ENCODE assay signal across 1 cellular context in genomic region chr14:71497645-71498086, GRCh38.
TF ChIP-seq lines count a peak whose summit lies in the region.

No MANE protein-coding gene starts in this region.

TF ChIP-seq in GM12878, 131 proteins besides CTCF, POLR2A, EP300 and RAD21 (continued from another document and continues in another):
- no peak for TF ChIP-seq BCLAF1 (IDR thresholded peaks at IDR 0.05)
- TF ChIP-seq SIX5 (IDR thresholded peaks at IDR 0.05; ENCODE audit: low read depth, low read length, severe bottlenecking): no peak
- TF ChIP-seq ZSCAN29 (IDR thresholded peaks at IDR 0.05): no peak; the same call in 1 of the 2 replicates
- TF ChIP-seq ELK1 (IDR thresholded peaks at IDR 0.05; ENCODE audit: low read depth, low read length): no peak
- TF ChIP-seq STAT3 (IDR thresholded peaks at IDR 0.05; ENCODE audit: low read depth, low read length): peak; percentile 97
- peak; percentile 91 for TF ChIP-seq NBN (IDR thresholded peaks at IDR 0.05)
- TF ChIP-seq MEF2A (IDR thresholded peaks at IDR 0.05; ENCODE audit: insufficient read depth, low read depth, low read length): no peak
- TF ChIP-seq BACH1 (IDR thresholded peaks at IDR 0.05; ENCODE audit: borderline replicate concordance): peak; percentile 98
- TF ChIP-seq ASH2L (IDR thresholded peaks at IDR 0.05; ENCODE audit: borderline replicate concordance, low read depth): no peak
- peak; percentile 85 for TF ChIP-seq BMI1 (IDR thresholded peaks at IDR 0.05; ENCODE audit: borderline replicate concordance)
- TF ChIP-seq ZNF592 (IDR thresholded peaks at IDR 0.05): no peak
- TF ChIP-seq HSF1 (IDR thresholded peaks at IDR 0.05; ENCODE audit: low read depth, low read length): no peak
- no peak for TF ChIP-seq USF1 (IDR thresholded peaks at IDR 0.05; ENCODE audit: borderline replicate concordance, extremely low read length, insufficient read depth, low read depth, low read length)
- peak; percentile 96 for TF ChIP-seq RELB (IDR thresholded peaks at IDR 0.05; ENCODE audit: low read depth)
- TF ChIP-seq ZZZ3 (IDR thresholded peaks at IDR 0.05; ENCODE audit: control insufficient read depth, insufficient read length, low read depth): no peak
- TF ChIP-seq ZNF687 (IDR thresholded peaks at IDR 0.05): no peak; the same call in 1 of the 2 replicates
- no peak for TF ChIP-seq NRF1 (conservative IDR thresholded peaks at IDR 0.05; ENCODE audit: low read depth, low read length)
- no peak for TF ChIP-seq RB1 (IDR thresholded peaks at IDR 0.05; ENCODE audit: borderline replicate concordance)
- no peak for TF ChIP-seq NFYA (IDR thresholded peaks at IDR 0.05; ENCODE audit: borderline replicate concordance, low read depth, low read length)
- peak; percentile 97 for TF ChIP-seq EED (IDR thresholded peaks at IDR 0.05; ENCODE audit: low read depth)
- no peak for TF ChIP-seq SUZ12 (IDR thresholded peaks at IDR 0.05; ENCODE audit: unreplicated experiment)
- no peak for TF ChIP-seq ZBTB33 (IDR thresholded peaks at IDR 0.05)
- peak; percentile 66; the same call in 1 of the 2 replicates for TF ChIP-seq RCOR1 (conservative IDR thresholded peaks at IDR 0.05; ENCODE audit: low read depth, low read length)
- TF ChIP-seq TCF7 (IDR thresholded peaks at IDR 0.05; ENCODE audit: borderline replicate concordance): no peak
- TF ChIP-seq CHD4 (IDR thresholded peaks at IDR 0.05): no peak
- TF ChIP-seq ZBTB4 (CRISPR knock-in tag; IDR thresholded peaks at IDR 0.05): no peak
- no peak for TF ChIP-seq MAX (IDR thresholded peaks at IDR 0.05; ENCODE audit: low read depth, low read length)
- no peak for TF ChIP-seq WRNIP1 (IDR thresholded peaks at IDR 0.05; ENCODE audit: borderline replicate concordance, low read depth, low read length)
- TF ChIP-seq ZNF217 (IDR thresholded peaks at IDR 0.05): no peak; the same call in none of the 2 replicates
- no peak for TF ChIP-seq NFXL1 (IDR thresholded peaks at IDR 0.05; ENCODE audit: borderline replicate concordance)
- peak; percentile 93; the same call in 2 of the 3 replicates for TF ChIP-seq POU2F2 (IDR thresholded peaks at IDR 0.05; ENCODE audit: borderline replicate concordance, low read depth, low read length)
- TF ChIP-seq ZNF384 (IDR thresholded peaks at IDR 0.05; ENCODE audit: borderline replicate concordance, low read depth, low read length): no peak
